ENCODE assay signal across 40 cellular contexts in the genomic region with DNA sequence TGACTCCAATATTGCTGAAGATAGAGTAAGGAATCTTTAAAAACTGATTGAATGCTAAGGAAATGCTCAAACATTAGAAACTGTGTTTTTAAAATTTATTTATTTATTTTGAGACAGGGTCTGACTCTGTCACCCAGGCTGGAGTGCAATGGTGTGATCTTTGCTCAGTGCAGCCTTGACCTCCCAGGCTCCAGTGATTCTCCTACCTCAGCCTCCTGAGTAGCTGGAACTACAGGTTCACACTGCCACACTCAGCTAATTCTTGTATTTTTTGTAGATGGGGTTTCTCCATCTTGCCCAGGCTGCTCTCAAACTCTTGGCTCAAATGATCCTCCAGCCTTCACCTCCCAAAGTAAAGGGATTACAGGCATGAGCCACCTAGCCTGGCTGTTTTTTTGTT.
"Had no signal": no experiment of that assay in that cellular context is flagged by ENCODE, and none has a peak within 500 bp of the region (broad histone marks: within the 10 kb centered on the region; RNA-seq: fewer than 3 reads in every experiment).

No MANE protein-coding gene starts in this region.

- H3K27ac ChIP-seq: adrenal gland, ascending aorta, body of pancreas, brain microvascular endothelial cell, breast epithelium, cardiac muscle cell had no signal

- H3K36me3 ChIP-seq: adrenal gland, ascending aorta, brain microvascular endothelial cell, breast epithelium, cardiac muscle cell had no signal

- H3K9me3 Mint-ChIP-seq: activated naive CD4-positive, alpha-beta T cell treated with anti-CD3 and anti-CD28 coated beads for 36 hours; activated naive CD4-positive, alpha-beta T cell treated with anti-CD3 and anti-CD28 coated beads, Interleukin-2, amount 50 U/mL, for 24 hours; activated naive CD8-positive, alpha-beta T cell treated with anti-CD3 and anti-CD28 coated beads for 36 hours; activated naive CD8-positive, alpha-beta T cell treated with anti-CD3 and anti-CD28 coated beads, Interleukin-2, amount 50 U/mL, for 24 hours; activated T-cell treated with anti-CD3 and anti-CD28 coated beads, Interleukin-2, amount 50 U/mL, for 24 hours; activated T-helper 1 cell treated with anti-CD3 and anti-CD28 coated beads, Interleukin-12 subunit alpha, Interleukin-12 subunit beta, Interleukin-2, Interleukin-4 antibody, amounts not matched to agents 30 ng/mL and 10 ng/mL and 1 ng/mL, durations not matched to agents 14 hours and 24 hours and 36 hours; activated T-helper 17 cell treated with anti-CD3 and anti-CD28 coated beads, Interleukin-2, amount 50 U/mL, for 72 hours; activated T-helper 2 cell treated with anti-CD3 and anti-CD28 coated beads, Interferon-gamma antibody, Interleukin-2, Interleukin-4, amounts not matched to agents 10 μg/mL and 5 μg/mL and 100 μg/mL, durations not matched to agents 14 hours and 24 hours and 36 hours; central memory CD8-positive, alpha-beta T cell had no signal

- ATAC-seq: activated naive CD4-positive, alpha-beta T cell treated with anti-CD3 and anti-CD28 coated beads, Interleukin-2, amount 50 U/mL, for 72 hours; activated naive CD8-positive, alpha-beta T cell treated with anti-CD3 and anti-CD28 coated beads, Interleukin-2, amount 50 U/mL, for 24 hours; activated T-cell treated with anti-CD3 and anti-CD28 coated beads, Interleukin-2, amount 50 U/mL, for 4 hours; activated T-cell treated with anti-CD3 and anti-CD28 coated beads, Interleukin-2, amount 50 U/mL, for 72 hours; activated T-helper 17 cell treated with anti-CD3 and anti-CD28 coated beads, Interleukin-2, amount 50 U/mL, for 72 hours; body of pancreas had no signal

- H3K27me3 Mint-ChIP-seq: activated naive CD4-positive, alpha-beta T cell treated with anti-CD3 and anti-CD28 coated beads, Interleukin-2, amount 50 U/mL, for 24 hours had no signal

- H3K4me3 Mint-ChIP-seq: activated naive CD4-positive, alpha-beta T cell treated with anti-CD3 and anti-CD28 coated beads for 36 hours; activated naive CD4-positive, alpha-beta T cell treated with anti-CD3 and anti-CD28 coated beads, Interleukin-2, amount 10 ng/mL, durations not matched to agents 7 days and 5 days; activated naive CD4-positive, alpha-beta T cell treated with anti-CD3 and anti-CD28 coated beads, Interleukin-2, amount 50 U/mL, for 24 hours; activated naive CD8-positive, alpha-beta T cell; activated naive CD8-positive, alpha-beta T cell treated with anti-CD3 and anti-CD28 coated beads for 36 hours; activated naive CD8-positive, alpha-beta T cell treated with anti-CD3 and anti-CD28 coated beads, Interleukin-2, amount 10 ng/mL, durations not matched to agents 7 days and 5 days; activated naive CD8-positive, alpha-beta T cell treated with anti-CD3 and anti-CD28 coated beads, Interleukin-2, amount 50 U/mL, for 24 hours; activated T-cell treated with anti-CD3 and anti-CD28 coated beads, Interleukin-2, amount 50 U/mL, for 24 hours; activated T-cell treated with anti-CD3 and anti-CD28 coated beads, Interleukin-2, amount 50 U/mL, for 4 hours; activated T-cell treated with anti-CD3 and anti-CD28 coated beads, Interleukin-2, amount 50 U/mL, for 72 hours; activated T-helper 1 cell treated with anti-CD3 and anti-CD28 coated beads, Interleukin-12 subunit alpha, Interleukin-12 subunit beta, Interleukin-2, Interleukin-4 antibody, amounts not matched to agents 30 ng/mL and 10 ng/mL and 1 ng/mL, durations not matched to agents 14 hours and 24 hours and 36 hours; activated T-helper 17 cell treated with anti-CD3 and anti-CD28 coated beads, Interleukin-2, amount 50 U/mL, for 72 hours; central memory CD8-positive, alpha-beta T cell had no signal

- H3K4me1 ChIP-seq: ascending aorta, breast epithelium had no signal

- H3K27me3 ChIP-seq: adrenal gland, ascending aorta, body of pancreas, brain microvascular endothelial cell, breast epithelium, cardiac muscle cell had no signal

- H3K9me3 ChIP-seq: adrenal gland, ascending aorta, body of pancreas, breast epithelium had no signal

- H3K4me3 ChIP-seq: adrenal gland, ascending aorta, body of pancreas, breast epithelium, cardiac muscle cell had no signal

- DNase-seq: activated effector memory CD4-positive, alpha-beta T cell treated with anti-CD3 and anti-CD28 coated beads, Interleukin-2, amount 50 U/mL, for 16 hours; activated effector memory CD4-positive, alpha-beta T cell treated with Interleukin-2 at 50 U/mL for 16 hours; activated gamma-delta T cell; activated gamma-delta T cell treated with Interleukin-2 at 50 U/mL for 16 hours; activated naive CD4-positive, alpha-beta T cell; activated naive CD4-positive, alpha-beta T cell treated with anti-CD3 and anti-CD28 coated beads for 36 hours; activated naive CD4-positive, alpha-beta T cell treated with anti-CD3 and anti-CD28 coated beads, Interleukin-2, amount 10 ng/mL, durations not matched to agents 7 days and 5 days; activated naive CD4-positive, alpha-beta T cell treated with anti-CD3 and anti-CD28 coated beads, Interleukin-2, amount 50 U/mL, for 16 hours; activated naive CD4-positive, alpha-beta T cell treated with Interleukin-2 at 50 U/mL for 16 hours; activated naive CD8-positive, alpha-beta T cell treated with anti-CD3 and anti-CD28 coated beads for 36 hours; activated naive CD8-positive, alpha-beta T cell treated with anti-CD3 and anti-CD28 coated beads, Interleukin-2, amount 10 ng/mL, durations not matched to agents 7 days and 5 days; activated naive CD8-positive, alpha-beta T cell treated with anti-CD3 and anti-CD28 coated beads, Interleukin-2, amount 50 U/mL, for 24 hours; activated T-cell treated with anti-CD3 and anti-CD28 coated beads, Interleukin-2, amount 50 U/mL, for 1 hour; activated T-cell treated with anti-CD3 and anti-CD28 coated beads, Interleukin-2, amount 50 U/mL, for 24 hours; activated T-cell treated with anti-CD3 and anti-CD28 coated beads, Interleukin-2, amount 50 U/mL, for 4 hours; activated T-cell treated with anti-CD3 and anti-CD28 coated beads, Interleukin-2, amount 50 U/mL, for 48 hours; activated T-cell treated with anti-CD3 and anti-CD28 coated beads, Interleukin-2, amount 50 U/mL, for 72 hours; adrenal gland; amniotic stem cell; amygdala; anterior cingulate cortex; aorta; body of pancreas; brain microvascular endothelial cell; caudate nucleus; central memory CD4-positive, alpha-beta T cell; cerebellar nuclear complex had no signal

- H3K27ac Mint-ChIP-seq: activated naive CD4-positive, alpha-beta T cell treated with anti-CD3 and anti-CD28 coated beads for 36 hours; activated naive CD4-positive, alpha-beta T cell treated with anti-CD3 and anti-CD28 coated beads, Interleukin-2, amount 10 ng/mL, durations not matched to agents 7 days and 5 days; activated naive CD4-positive, alpha-beta T cell treated with anti-CD3 and anti-CD28 coated beads, Interleukin-2, amount 50 U/mL, for 24 hours; activated naive CD4-positive, alpha-beta T cell treated with anti-CD3 and anti-CD28 coated beads, Interleukin-2, amount 50 U/mL, for 72 hours; activated naive CD8-positive, alpha-beta T cell; activated naive CD8-positive, alpha-beta T cell treated with anti-CD3 and anti-CD28 coated beads for 36 hours; activated naive CD8-positive, alpha-beta T cell treated with anti-CD3 and anti-CD28 coated beads, Interleukin-2, amount 10 ng/mL, durations not matched to agents 7 days and 5 days; activated naive CD8-positive, alpha-beta T cell treated with anti-CD3 and anti-CD28 coated beads, Interleukin-2, amount 50 U/mL, for 24 hours; activated T-cell treated with anti-CD3 and anti-CD28 coated beads, Interleukin-2, amount 50 U/mL, for 24 hours; activated T-helper 1 cell treated with anti-CD3 and anti-CD28 coated beads, Interleukin-12 subunit alpha, Interleukin-12 subunit beta, Interleukin-2, Interleukin-4 antibody, amounts not matched to agents 30 ng/mL and 10 ng/mL and 1 ng/mL, durations not matched to agents 14 hours and 24 hours and 36 hours; activated T-helper 17 cell treated with anti-CD3 and anti-CD28 coated beads, Interleukin-2, amount 50 U/mL, for 72 hours; activated T-helper 2 cell treated with anti-CD3 and anti-CD28 coated beads, Interferon-gamma antibody, Interleukin-2, Interleukin-4, amounts not matched to agents 10 μg/mL and 5 μg/mL and 100 μg/mL, durations not matched to agents 14 hours and 24 hours and 36 hours had no signal

- FAIRE-seq: astrocyte, bronchial epithelial cell had no signal

- H3K36me3 Mint-ChIP-seq: activated naive CD4-positive, alpha-beta T cell treated with anti-CD3 and anti-CD28 coated beads, Interleukin-2, amount 50 U/mL, for 24 hours; activated naive CD8-positive, alpha-beta T cell; activated naive CD8-positive, alpha-beta T cell treated with anti-CD3 and anti-CD28 coated beads for 36 hours; brain had no signal
